Comparison of ENCODE assay signal across 20 cellular contexts in genomic region chr2:208179028-208179609, GRCh38. TPM values are rescaled to one million over a fixed set of nuclear protein-coding genes. Genes with fewer than 3 reads are reported as not detected.
DNase-seq lines count a peak whose midpoint lies in the region; TF ChIP-seq lines count a peak whose summit lies in the region.
"Had no signal": no experiment of that assay in that cellular context is flagged by ENCODE, and none has a peak within 500 bp of the region (broad histone marks: within the 10 kb centered on the region; RNA-seq: fewer than 3 reads in every experiment).

No MANE protein-coding gene starts in this region.

- H3K4me1 ChIP-seq in Caco-2, result peaks cover 16% of the 10 kb centered on the region

- no peaks in the 10 kb centered on the region for H3K36me3 ChIP-seq in Caco-2 (ENCODE audit: control insufficient read depth, insufficient read depth, low read length)
- H3K36me3 ChIP-seq: gastrocnemius medialis, SJCRH30 had no signal

- H3K4me1 Mint-ChIP-seq in Caco-2 (ENCODE audit: low read depth, unreplicated experiment), result peaks cover 7% of the 10 kb centered on the region

- no peak for TF ChIP-seq CTCF in Caco-2 (IDR thresholded peaks at IDR 0.05; ENCODE audit: insufficient read depth in 1 of 2, low read depth in 1 of 2, low read length in 1 of 2, severe bottlenecking in 1 of 2, unreplicated experiment in 1 of 2)

- H3K27ac Mint-ChIP-seq in Caco-2 (ENCODE audit: unreplicated experiment), result no peak overlapping the region
- H3K27ac Mint-ChIP-seq: activated naive CD8-positive, alpha-beta T cell treated with anti-CD3 and anti-CD28 coated beads, Interleukin-2, amount 50 U/mL, for 24 hours; CD8-positive, alpha-beta T cell; immature natural killer cell had no signal

- no peaks in the 10 kb centered on the region for H3K9me3 ChIP-seq in Caco-2
- H3K9me3 ChIP-seq: gastrocnemius medialis, SJCRH30 had no signal

- no TSS peak for BruUV-seq in Caco-2 (replicated peaks; lab: Mats Ljungman, UMichigan)

- no peaks in the 10 kb centered on the region for H3K27me3 Mint-ChIP-seq in Caco-2 (ENCODE audit: insufficient read depth, unreplicated experiment)

- no peaks in the 10 kb centered on the region for H3K27me3 ChIP-seq in Caco-2 (replicated peaks; ENCODE audit: control insufficient read depth, insufficient read depth, low read length)
- H3K27me3 ChIP-seq: SJCRH30 had no signal

- H3K4me3 ChIP-seq in Caco-2 (ENCODE audit: low read depth, low read length), result no peak overlapping the region
- H3K4me3 ChIP-seq: gastrocnemius medialis, SJCRH30 had no signal

- CTCF ChIA-PET in Caco-2 (lab: Charles Lee), result interaction anchor here (1.0 kb wide), 1 partner anchor 69 kb away, joined by 3 read pairs; no protein-coding TSS in a partner anchor

- no peaks in the 10 kb centered on the region for H3K9me3 Mint-ChIP-seq in Caco-2 (ENCODE audit: unreplicated experiment)
- H3K9me3 Mint-ChIP-seq: activated naive CD8-positive, alpha-beta T cell treated with anti-CD3 and anti-CD28 coated beads, Interleukin-2, amount 50 U/mL, for 24 hours; activated T-cell treated with anti-CD3 and anti-CD28 coated beads, Interleukin-2, amount 50 U/mL, for 4 hours; CD8-positive, alpha-beta T cell had no signal

- no peak overlapping the region for H3K4me3 Mint-ChIP-seq in Caco-2 (ENCODE audit: unreplicated experiment)
- H3K4me3 Mint-ChIP-seq: activated naive CD8-positive, alpha-beta T cell treated with anti-CD3 and anti-CD28 coated beads, Interleukin-2, amount 50 U/mL, for 24 hours; activated T-cell treated with anti-CD3 and anti-CD28 coated beads, Interleukin-2, amount 50 U/mL, for 4 hours; CD8-positive, alpha-beta T cell; immature natural killer cell had no signal

- intact Hi-C loops in Caco-2 (cut with micrococcal nuclease; ENCODE audit: unreplicated experiment), result loop anchor here (1.0 to 10.0 kb wide), 2 partner anchors 76 to 156 kb away; partner anchors contain the start of gene IDH1

- DNase-seq in Caco-2, result peak; percentile 39 to 75
- DNase-seq in M059J (ENCODE audit: low read depth), result peak; percentile 34
- DNase-seq in iris pigment epithelial cell (ENCODE audit: low read depth), result peak; percentile 16
- no peak for DNase-seq in GDM1 (lab: John Stamatoyannopoulos, UW)
- DNase-seq in AG08396 (ENCODE audit: low spot score), result no peak
- DNase-seq in globus pallidus (ENCODE audit: low spot score), result no peak
- DNase-seq: activated CD4-positive, alpha-beta T cell treated with anti-CD3 and anti-CD28 coated beads, Interleukin-2, amount 50 U/mL, for 4 hours; activated naive CD8-positive, alpha-beta T cell treated with anti-CD3 and anti-CD28 coated beads, Interleukin-2, amount 50 U/mL, for 24 hours; activated T-cell treated with anti-CD3 and anti-CD28 coated beads, Interleukin-2, amount 50 U/mL, for 4 hours; CD8-positive, alpha-beta T cell; cerebellar nuclear complex; gastrocnemius medialis; GF-D8; immature natural killer cell; NCI-H1105; occipital lobe; SJCRH30; small intestine; stimulated activated naive CD4-positive, alpha-beta T cell treated with Interleukin-2 at 50 U/mL for 16 hours had no signal

- H3K36me3 Mint-ChIP-seq in Caco-2 (ENCODE audit: insufficient read depth, unreplicated experiment), result no peaks in the 10 kb centered on the region
- H3K36me3 Mint-ChIP-seq: CD8-positive, alpha-beta T cell; immature natural killer cell had no signal

- POLR2A ChIA-PET in Caco-2 (lab: Charles Lee), result no interaction called here

RNA-seq across cellular contexts. Expression of gene C2orf80, which starts 10.7 kb away (rescaled TPM):
- total RNA-seq in Caco-2 (2022), result not detected in 2 replicates
- total RNA-seq in M059J (2014; rRNA removed; shearing (Covaris generic)), result not detected in 2 replicates
- total RNA-seq: activated T-cell treated with anti-CD3 and anti-CD28 coated beads, Interleukin-2, amount 50 U/mL, for 4 hours; CD8-positive, alpha-beta T cell; gastrocnemius medialis; SJCRH30 had no signal

RNA-seq across cellular contexts. Expression of gene CRYGA, which starts 15.7 kb away (rescaled TPM):
- total RNA-seq in Caco-2 (2022), result not detected in 2 replicates
- total RNA-seq in M059J (2014; rRNA removed; shearing (Covaris generic)), result not detected in 2 replicates
- total RNA-seq: activated T-cell treated with anti-CD3 and anti-CD28 coated beads, Interleukin-2, amount 50 U/mL, for 4 hours; CD8-positive, alpha-beta T cell; gastrocnemius medialis; occipital lobe; SJCRH30; urinary bladder had no signal

RNA-seq across cellular contexts. Expression of gene CRYGB, which starts 33.2 kb away (rescaled TPM):
- total RNA-seq in Caco-2 (2022), result not detected in 2 replicates
- not detected in 2 replicates for total RNA-seq in M059J (2014; rRNA removed; shearing (Covaris generic))
- total RNA-seq: activated T-cell treated with anti-CD3 and anti-CD28 coated beads, Interleukin-2, amount 50 U/mL, for 4 hours; CD8-positive, alpha-beta T cell; gastrocnemius medialis; occipital lobe; SJCRH30; urinary bladder had no signal

RNA-seq across cellular contexts. Expression of gene CRYGC, which starts 49.5 kb away (rescaled TPM):
- total RNA-seq in Caco-2 (2022), result not detected in 2 replicates
- total RNA-seq in M059J (2014; rRNA removed; shearing (Covaris generic)), result not detected in 2 replicates
- total RNA-seq: activated T-cell treated with anti-CD3 and anti-CD28 coated beads, Interleukin-2, amount 50 U/mL, for 4 hours; CD8-positive, alpha-beta T cell; gastrocnemius medialis; occipital lobe; SJCRH30; urinary bladder had no signal

RNA-seq across cellular contexts. Expression of gene CRYGD, which starts 54.8 kb away (rescaled TPM):
- not detected in 2 replicates for total RNA-seq in Caco-2 (2022)
- total RNA-seq in M059J (2014; rRNA removed; shearing (Covaris generic)), result not detected in 2 replicates
- total RNA-seq: activated T-cell treated with anti-CD3 and anti-CD28 coated beads, Interleukin-2, amount 50 U/mL, for 4 hours; CD8-positive, alpha-beta T cell; gastrocnemius medialis; SJCRH30 had no signal

Comparison
In these comparisons a context has a peak if more than half of its experiments do, and no peak if none do; other contexts are left out.
1. DNase-seq: peak in Caco-2 (2 of 2), M059J (single experiment) and iris pigment epithelial cell (single experiment); none in GDM1 (single experiment), AG08396 (single experiment) and globus pallidus (single experiment).